31 cellular contexts compared by ENCODE assay signal in genomic region chr2:71238089-71238488, GRCh38.
"Had no signal": no experiment of that assay in that cellular context is flagged by ENCODE, and none has a peak within 500 bp of the region (broad histone marks: within the 10 kb centered on the region; RNA-seq: fewer than 3 reads in every experiment).

No MANE protein-coding gene starts in this region.

- H3K27me3 ChIP-seq: esophagus muscularis mucosa, gastroesophageal sphincter had no signal

- H3K4me3 ChIP-seq: esophagus muscularis mucosa, gastroesophageal sphincter had no signal

- H3K4me1 ChIP-seq: foreskin keratinocyte had no signal

- H3K36me3 ChIP-seq: brain microvascular endothelial cell, esophagus muscularis mucosa, gastroesophageal sphincter, WERI-Rb-1 had no signal

- H3K27ac Mint-ChIP-seq: activated B cell treated with CpG ODN at 0.5 μM for 24 hours; activated CD8-positive, alpha-beta T cell treated with anti-CD3 and anti-CD28 coated beads for 36 hours; activated naive CD8-positive, alpha-beta T cell; activated T-helper 17 cell treated with anti-CD3 and anti-CD28 coated beads, Interleukin-2, amount 50 U/mL, for 72 hours; effector memory CD8-positive, alpha-beta T cell; T-helper 17 cell; T-helper 2 cell treated with Interferon-gamma antibody and Interleukin-4, amounts not matched to agents 5 μg/mL and 100 μg/mL, for 36 hours had no signal

- H3K9me3 ChIP-seq: esophagus muscularis mucosa, gastroesophageal sphincter had no signal

- H3K27ac ChIP-seq: brain microvascular endothelial cell, esophagus muscularis mucosa, foreskin keratinocyte, gastroesophageal sphincter, WERI-Rb-1 had no signal

- ATAC-seq: activated CD4-positive, CD25-positive, alpha-beta regulatory T cell treated with anti-CD3 and anti-CD28 coated beads, Interleukin-2, amount 50 U/mL, for 24 hours; activated CD8-positive, alpha-beta T cell treated with anti-CD3 and anti-CD28 coated beads for 36 hours; activated T-cell treated with anti-CD3 and anti-CD28 coated beads, Interleukin-2, amount 50 U/mL, for 4 hours; activated T-helper 17 cell treated with anti-CD3 and anti-CD28 coated beads, Interleukin-2, amount 50 U/mL, for 72 hours; effector memory CD8-positive, alpha-beta T cell; foreskin keratinocyte; gastroesophageal sphincter; T-helper 17 cell had no signal

- H3K4me1 Mint-ChIP-seq: activated T-helper 17 cell treated with anti-CD3 and anti-CD28 coated beads, Interleukin-2, amount 50 U/mL, for 72 hours had no signal

- DNase-seq: activated B cell treated with CpG ODN at 0.5 μM for 24 hours; activated CD4-positive, alpha-beta T cell treated with anti-CD3 and anti-CD28 coated beads for 48 hours; activated CD4-positive, alpha-beta T cell treated with anti-CD3 and anti-CD28 coated beads, Interleukin-2, amount 50 U/mL, for 1 hour; activated CD4-positive, alpha-beta T cell treated with anti-CD3 and anti-CD28 coated beads, Interleukin-2, amount 50 U/mL, for 48 hours; activated CD8-positive, alpha-beta memory T cell treated with anti-CD3 and anti-CD28 coated beads for 24 hours; activated CD8-positive, alpha-beta T cell treated with anti-CD3 and anti-CD28 coated beads for 36 hours; activated effector memory CD4-positive, alpha-beta T cell treated with Interleukin-2 at 50 U/mL for 16 hours; activated gamma-delta T cell treated with Interleukin-2 at 50 U/mL for 16 hours; activated naive CD4-positive, alpha-beta T cell treated with anti-CD3 and anti-CD28 coated beads, Interleukin-2, amount 50 U/mL, for 16 hours; activated naive CD4-positive, alpha-beta T cell treated with Interleukin-2 at 50 U/mL for 16 hours; activated T-cell treated with anti-CD3 and anti-CD28 coated beads, Interleukin-2, amount 50 U/mL, for 4 hours; amniotic stem cell; anterior cingulate cortex; brain microvascular endothelial cell; caudate nucleus; cortex of kidney; dermis blood vessel endothelial cell; effector CD4-positive, alpha-beta T cell; effector memory CD8-positive, alpha-beta T cell; erythroblast; foreskin keratinocyte; T-helper 1 cell; T-helper 17 cell; T1000; WERI-Rb-1 had no signal

- H3K36me3 Mint-ChIP-seq: activated naive CD8-positive, alpha-beta T cell had no signal

- H3K4me3 Mint-ChIP-seq: activated B cell treated with CpG ODN at 0.5 μM for 24 hours; activated CD8-positive, alpha-beta T cell treated with anti-CD3 and anti-CD28 coated beads for 36 hours; activated naive CD8-positive, alpha-beta T cell; activated T-cell treated with anti-CD3 and anti-CD28 coated beads, Interleukin-2, amount 50 U/mL, for 4 hours; activated T-helper 17 cell treated with anti-CD3 and anti-CD28 coated beads, Interleukin-2, amount 50 U/mL, for 72 hours; effector memory CD8-positive, alpha-beta T cell; T-helper 17 cell; T-helper 2 cell treated with Interferon-gamma antibody and Interleukin-4, amounts not matched to agents 5 μg/mL and 100 μg/mL, for 36 hours had no signal

- H3K9me3 Mint-ChIP-seq: activated B cell treated with CpG ODN at 0.5 μM for 24 hours; activated CD8-positive, alpha-beta T cell treated with anti-CD3 and anti-CD28 coated beads for 36 hours; activated T-cell treated with anti-CD3 and anti-CD28 coated beads, Interleukin-2, amount 50 U/mL, for 4 hours; activated T-helper 17 cell treated with anti-CD3 and anti-CD28 coated beads, Interleukin-2, amount 50 U/mL, for 72 hours; effector memory CD8-positive, alpha-beta T cell; T-helper 2 cell treated with Interferon-gamma antibody and Interleukin-4, amounts not matched to agents 5 μg/mL and 100 μg/mL, for 36 hours had no signal
